ENCODE assay signal across 2 cellular contexts in the genomic region with DNA sequence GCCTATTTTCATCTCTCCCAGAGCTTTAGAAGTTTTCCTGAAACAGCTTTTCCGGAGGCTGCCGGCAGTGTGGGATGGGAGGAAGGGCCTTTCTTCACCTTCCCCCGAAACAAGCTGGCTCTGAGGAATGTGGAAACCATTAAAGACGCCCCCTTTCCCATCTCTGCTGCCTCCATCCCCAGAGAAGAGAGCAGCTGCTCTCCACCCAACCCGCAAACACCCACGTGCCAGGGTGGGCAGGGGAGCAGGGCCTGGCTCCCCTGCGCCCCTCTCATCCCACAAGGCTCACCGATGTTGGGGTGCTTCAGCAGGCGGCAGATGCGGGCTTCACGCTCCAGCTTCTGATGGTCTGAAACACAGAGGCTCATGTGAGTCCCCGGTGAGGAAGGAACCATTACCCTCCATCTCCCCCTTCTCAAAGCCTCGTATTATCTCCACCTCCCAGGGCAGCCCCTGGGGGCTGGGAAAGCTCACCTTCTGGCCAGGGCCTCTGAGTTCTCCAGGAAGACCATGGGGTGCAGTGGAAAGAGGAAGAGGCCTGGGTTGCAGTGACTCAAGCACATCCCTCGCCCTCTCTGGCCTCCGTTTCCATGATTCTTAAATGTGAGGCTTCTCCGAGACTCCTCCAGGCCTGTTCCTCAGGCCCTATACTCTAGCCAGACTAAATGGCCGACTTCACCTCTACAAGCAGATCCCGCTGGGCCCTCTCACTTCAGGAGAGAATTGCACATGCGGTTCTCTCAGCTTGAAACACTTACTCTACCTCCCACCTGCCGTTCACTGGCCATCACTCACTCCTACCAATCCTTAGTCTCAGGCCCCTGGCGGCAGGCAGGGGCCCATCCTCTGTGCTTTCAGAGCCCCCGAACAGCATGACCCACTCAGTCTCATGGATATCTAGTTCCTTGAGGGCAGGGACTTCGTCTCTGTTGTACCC.
TF ChIP-seq lines count a peak whose summit lies in the region.

No MANE protein-coding gene starts in this region.

TF ChIP-seq in A549, 52 proteins besides CTCF, POLR2A, EP300 and RAD21:
- TF ChIP-seq ESRRA (IDR thresholded peaks at IDR 0.05; ENCODE audit: borderline replicate concordance, low read length) (no peak), JUNB (IDR thresholded peaks at IDR 0.05) (no peak), FOSL2 (IDR thresholded peaks at IDR 0.05) (no peak), FOSL2 (CRISPR knock-in tag; IDR thresholded peaks at IDR 0.05) (no peak), KDM5A (IDR thresholded peaks at IDR 0.05) (no peak), HEYL (CRISPR knock-in tag; IDR thresholded peaks at IDR 0.05) (no peak), HOXB13 (CRISPR knock-in tag; IDR thresholded peaks at IDR 0.05; ENCODE audit: low read depth) (no peak), NR3C1 (IDR thresholded peaks at IDR 0.05) (no peak), CHD2 (IDR thresholded peaks at IDR 0.05; ENCODE audit: low read length, partially characterized antibody) (no peak), NPAS2 (CRISPR knock-in tag; IDR thresholded peaks at IDR 0.05; ENCODE audit: borderline replicate concordance) (no peak), TP53 (CRISPR knock-in tag; IDR thresholded peaks at IDR 0.05) (no peak), TFCP2L1 (CRISPR knock-in tag; IDR thresholded peaks at IDR 0.05) (no peak), MAFK (IDR thresholded peaks at IDR 0.05; ENCODE audit: partially characterized antibody) (no peak), HDAC2 (IDR thresholded peaks at IDR 0.05) (no peak)
- TF ChIP-seq, protein P1, sequence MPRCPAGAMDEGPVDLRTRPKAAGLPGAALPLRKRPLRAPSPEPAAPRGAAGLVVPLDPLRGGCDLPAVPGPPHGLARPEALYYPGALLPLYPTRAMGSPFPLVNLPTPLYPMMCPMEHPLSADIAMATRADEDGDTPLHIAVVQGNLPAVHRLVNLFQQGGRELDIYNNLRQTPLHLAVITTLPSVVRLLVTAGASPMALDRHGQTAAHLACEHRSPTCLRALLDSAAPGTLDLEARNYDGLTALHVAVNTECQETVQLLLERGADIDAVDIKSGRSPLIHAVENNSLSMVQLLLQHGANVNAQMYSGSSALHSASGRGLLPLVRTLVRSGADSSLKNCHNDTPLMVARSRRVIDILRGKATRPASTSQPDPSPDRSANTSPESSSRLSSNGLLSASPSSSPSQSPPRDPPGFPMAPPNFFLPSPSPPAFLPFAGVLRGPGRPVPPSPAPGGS (IDR thresholded peaks at IDR 0.05): no peak
- TF ChIP-seq, protein P2, sequence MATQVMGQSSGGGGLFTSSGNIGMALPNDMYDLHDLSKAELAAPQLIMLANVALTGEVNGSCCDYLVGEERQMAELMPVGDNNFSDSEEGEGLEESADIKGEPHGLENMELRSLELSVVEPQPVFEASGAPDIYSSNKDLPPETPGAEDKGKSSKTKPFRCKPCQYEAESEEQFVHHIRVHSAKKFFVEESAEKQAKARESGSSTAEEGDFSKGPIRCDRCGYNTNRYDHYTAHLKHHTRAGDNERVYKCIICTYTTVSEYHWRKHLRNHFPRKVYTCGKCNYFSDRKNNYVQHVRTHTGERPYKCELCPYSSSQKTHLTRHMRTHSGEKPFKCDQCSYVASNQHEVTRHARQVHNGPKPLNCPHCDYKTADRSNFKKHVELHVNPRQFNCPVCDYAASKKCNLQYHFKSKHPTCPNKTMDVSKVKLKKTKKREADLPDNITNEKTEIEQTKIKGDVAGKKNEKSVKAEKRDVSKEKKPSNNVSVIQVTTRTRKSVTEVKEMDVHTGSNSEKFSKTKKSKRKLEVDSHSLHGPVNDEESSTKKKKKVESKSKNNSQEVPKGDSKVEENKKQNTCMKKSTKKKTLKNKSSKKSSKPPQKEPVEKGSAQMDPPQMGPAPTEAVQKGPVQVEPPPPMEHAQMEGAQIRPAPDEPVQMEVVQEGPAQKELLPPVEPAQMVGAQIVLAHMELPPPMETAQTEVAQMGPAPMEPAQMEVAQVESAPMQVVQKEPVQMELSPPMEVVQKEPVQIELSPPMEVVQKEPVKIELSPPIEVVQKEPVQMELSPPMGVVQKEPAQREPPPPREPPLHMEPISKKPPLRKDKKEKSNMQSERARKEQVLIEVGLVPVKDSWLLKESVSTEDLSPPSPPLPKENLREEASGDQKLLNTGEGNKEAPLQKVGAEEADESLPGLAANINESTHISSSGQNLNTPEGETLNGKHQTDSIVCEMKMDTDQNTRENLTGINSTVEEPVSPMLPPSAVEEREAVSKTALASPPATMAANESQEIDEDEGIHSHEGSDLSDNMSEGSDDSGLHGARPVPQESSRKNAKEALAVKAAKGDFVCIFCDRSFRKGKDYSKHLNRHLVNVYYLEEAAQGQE (IDR thresholded peaks at IDR 0.05): no peak
- TF ChIP-seq, protein P3, sequence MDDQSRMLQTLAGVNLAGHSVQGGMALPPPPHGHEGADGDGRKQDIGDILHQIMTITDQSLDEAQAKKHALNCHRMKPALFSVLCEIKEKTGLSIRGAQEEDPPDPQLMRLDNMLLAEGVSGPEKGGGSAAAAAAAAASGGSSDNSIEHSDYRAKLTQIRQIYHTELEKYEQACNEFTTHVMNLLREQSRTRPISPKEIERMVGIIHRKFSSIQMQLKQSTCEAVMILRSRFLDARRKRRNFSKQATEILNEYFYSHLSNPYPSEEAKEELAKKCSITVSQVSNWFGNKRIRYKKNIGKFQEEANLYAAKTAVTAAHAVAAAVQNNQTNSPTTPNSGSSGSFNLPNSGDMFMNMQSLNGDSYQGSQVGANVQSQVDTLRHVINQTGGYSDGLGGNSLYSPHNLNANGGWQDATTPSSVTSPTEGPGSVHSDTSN (IDR thresholded peaks at IDR 0.05): no peak

TF ChIP-seq in HCT116, 20 proteins besides CTCF, POLR2A, EP300 and RAD21:
- TF ChIP-seq EGR1 (IDR thresholded peaks at IDR 0.05; ENCODE audit: low read depth) (no peak), EZH2phosphoT487 (IDR thresholded peaks at IDR 0.05; ENCODE audit: borderline replicate concordance) (no peak), TCF7L2 (IDR thresholded peaks at IDR 0.05; ENCODE audit: borderline replicate concordance, extremely low read depth, insufficient read depth, insufficient read length) (no peak), SP1 (IDR thresholded peaks at IDR 0.05; ENCODE audit: low read depth) (no peak), ZNF274 (IDR thresholded peaks at IDR 0.05; ENCODE audit: low read depth, low read length) (no peak), CBX3 (IDR thresholded peaks at IDR 0.05; ENCODE audit: low read depth) (no peak)
- TF ChIP-seq, protein P4, sequence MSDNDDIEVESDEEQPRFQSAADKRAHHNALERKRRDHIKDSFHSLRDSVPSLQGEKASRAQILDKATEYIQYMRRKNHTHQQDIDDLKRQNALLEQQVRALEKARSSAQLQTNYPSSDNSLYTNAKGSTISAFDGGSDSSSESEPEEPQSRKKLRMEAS (IDR thresholded peaks at IDR 0.05): no peak
- TF ChIP-seq, protein P5, sequence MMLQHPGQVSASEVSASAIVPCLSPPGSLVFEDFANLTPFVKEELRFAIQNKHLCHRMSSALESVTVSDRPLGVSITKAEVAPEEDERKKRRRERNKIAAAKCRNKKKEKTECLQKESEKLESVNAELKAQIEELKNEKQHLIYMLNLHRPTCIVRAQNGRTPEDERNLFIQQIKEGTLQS (IDR thresholded peaks at IDR 0.05): no peak
- TF ChIP-seq, protein P2 (IDR thresholded peaks at IDR 0.05; ENCODE audit: low read depth): no peak
